Comparison of ENCODE assay signal across 9 cellular contexts in genomic region chr20:1893721-1894470, GRCh38. TPM values are rescaled to one million over a fixed set of nuclear protein-coding genes. Genes with fewer than 3 reads are reported as not detected.
DNase-seq lines count a peak whose midpoint lies in the region; ATAC-seq and TF ChIP-seq lines count a peak whose summit lies in the region.
"Had no signal": no experiment of that assay in that cellular context is flagged by ENCODE, and none has a peak within 500 bp of the region (broad histone marks: within the 10 kb centered on the region; RNA-seq: fewer than 3 reads in every experiment).

No MANE protein-coding gene starts in this region.

- WGBS in right lobe of liver (ENCODE audit: insufficient coverage, low coverage, low lambda C conversion rate, missing lambda C conversion rate) = 24% methylated on average over 32 of the region's 54 CpGs
- WGBS in testis, 2 donors = 9 to 23% methylated on average over 30 to 34 of the region's 54 CpGs

- H3K27ac ChIP-seq in brain microvascular endothelial cell (no peak overlapping the region), right lobe of liver (peak overlapping the region; percentile 85 to 99 (median 97)), testis (peak overlapping the region; percentile 7 to 92)
- H3K27ac ChIP-seq: 22Rv1 had no signal

- H3K9me3 ChIP-seq in right lobe of liver (no peaks in the 10 kb centered on the region), testis (no peaks in the 10 kb centered on the region)

- H3K4me1 ChIP-seq in right lobe of liver = peaks cover 0 to 42% (median 8%) of the 10 kb centered on the region in 4 donors
- no peaks in the 10 kb centered on the region for H3K4me1 ChIP-seq in testis

- intact Hi-C loops in right lobe of liver (cut with DNase I) = no loop called here
- intact Hi-C loops in testis (cut with DNase I; ENCODE audit: low total_unique reads) = no loop called here

- TF ChIP-seq CTCF in brain microvascular endothelial cell (IDR thresholded peaks at IDR 0.05; ENCODE audit: low read depth, low read length, missing control alignments) (no peak), right lobe of liver (IDR thresholded peaks at IDR 0.05) (no peak), testis (IDR thresholded peaks at IDR 0.05) (no peak)

- ATAC-seq in right lobe of liver (no peak), HG03571 (IDR thresholded peaks at IDR 0.05; ENCODE audit: unreplicated experiment) (no peak)

- H3K27me3 ChIP-seq in brain microvascular endothelial cell (replicated peaks) (no peaks in the 10 kb centered on the region), right lobe of liver (no peaks in the 10 kb centered on the region), testis (no peaks in the 10 kb centered on the region)

- H3K4me3 ChIP-seq in brain microvascular endothelial cell (ENCODE audit: low read depth, low read length) (peak overlapping the region; percentile 70), right lobe of liver (peak overlapping the region; percentile 64 to 77 (median 70)), testis (peak overlapping the region; percentile 54 to 66)

- in situ Hi-C loops in brain microvascular endothelial cell (cut with HindIII; ENCODE audit: low pct_ligation_motif_present, low sequenced_read_pairs) = no loop called here

- TF ChIP-seq POLR2A in right lobe of liver (IDR thresholded peaks at IDR 0.05) (no peak), testis (IDR thresholded peaks at IDR 0.05) (no peak)

- DNase-seq in DMS 273 (lab: John Stamatoyannopoulos, UW; ENCODE audit: unreplicated experiment) = peak; percentile 22
- no peak for DNase-seq in DMS 273 treated with DMSO at 0.1 percent for 48 hours (lab: John Stamatoyannopoulos, UW)
- peak; percentile 39 for DNase-seq in brain microvascular endothelial cell
- peak in 2 of 3 donors; percentile 90 to 91 for DNase-seq in right lobe of liver
- DNase-seq in testis = no peak
- no peak for DNase-seq in NCI-H2171 treated with DMSO at 0.1 percent for 48 hours (lab: John Stamatoyannopoulos, UW)
- no peak for DNase-seq in iPS-NIHi7 (ENCODE audit: extremely low spot score)

- H3K36me3 ChIP-seq in brain microvascular endothelial cell (replicated peaks) = no peaks in the 10 kb centered on the region
- H3K36me3 ChIP-seq in right lobe of liver = no peaks in the 10 kb centered on the region
- no peaks in the 10 kb centered on the region for H3K36me3 ChIP-seq in testis (ENCODE audit: low read depth, missing control alignments)

RNA-seq across cellular contexts. Expression of gene SIRPA, which starts 1.3 kb away (rescaled TPM):
- total RNA-seq in right lobe of liver = 10 to 100 TPM; 26.8 to 42.7 (median 34.8) TPM
- 10 to 100 TPM; 18.4 to 21.0 TPM for total RNA-seq in testis
- polyA plus RNA-seq in testis (ENCODE audit: insufficient read depth, low read depth, low replicate concordance) = 25.7 TPM

Comparison
In these comparisons a context has a peak if more than half of its experiments do, and no peak if none do; other contexts are left out.
1. DNase-seq: peak in DMS 273 (single experiment), brain microvascular endothelial cell (single experiment) and right lobe of liver (2 of 3); none in DMS 273 treated with DMSO at 0.1 percent for 48 hours (single experiment), testis (single experiment), NCI-H2171 treated with DMSO at 0.1 percent for 48 hours (single experiment) and iPS-NIHi7 (single experiment).
2. Peak in every context shown above with its lines, with median percentiles within 50 percentile points of each other: H3K4me3 ChIP-seq.